Comparison of ENCODE assay signal across 1 cellular context in the genomic region with DNA sequence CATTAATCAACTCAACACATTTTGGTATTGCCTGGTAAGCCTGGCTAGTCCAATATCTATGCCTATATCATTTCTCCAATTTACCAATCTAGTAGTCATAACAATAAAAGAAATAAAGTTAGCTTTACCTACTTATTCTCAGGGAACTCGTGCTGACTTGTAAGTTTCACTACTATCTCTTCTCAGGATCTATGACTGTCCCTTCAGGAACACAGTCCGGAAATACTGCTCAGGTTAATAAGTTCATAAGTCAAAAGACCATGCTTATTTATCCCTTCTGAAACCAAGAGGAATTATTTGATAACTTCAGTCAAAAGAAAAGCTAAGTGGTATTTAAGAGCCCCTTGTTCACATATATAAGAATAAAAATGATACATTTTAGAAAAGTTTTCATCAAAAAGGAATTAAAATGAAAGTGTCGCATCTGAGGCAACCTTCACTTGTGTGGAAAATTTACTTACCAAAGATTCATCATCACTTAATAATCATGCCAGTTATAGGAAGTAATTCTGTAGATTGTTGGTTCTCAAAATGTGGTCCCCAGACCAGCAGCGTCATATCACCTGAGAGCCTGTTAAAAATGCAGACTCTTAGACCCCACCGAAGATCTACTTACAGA.
TF ChIP-seq lines count a peak whose summit lies in the region.

No MANE protein-coding gene starts in this region.

TF ChIP-seq in K562, 482 proteins besides CTCF, POLR2A, EP300 and RAD21 (continued from another document and continues in another):
- TF ChIP-seq, protein P1, sequence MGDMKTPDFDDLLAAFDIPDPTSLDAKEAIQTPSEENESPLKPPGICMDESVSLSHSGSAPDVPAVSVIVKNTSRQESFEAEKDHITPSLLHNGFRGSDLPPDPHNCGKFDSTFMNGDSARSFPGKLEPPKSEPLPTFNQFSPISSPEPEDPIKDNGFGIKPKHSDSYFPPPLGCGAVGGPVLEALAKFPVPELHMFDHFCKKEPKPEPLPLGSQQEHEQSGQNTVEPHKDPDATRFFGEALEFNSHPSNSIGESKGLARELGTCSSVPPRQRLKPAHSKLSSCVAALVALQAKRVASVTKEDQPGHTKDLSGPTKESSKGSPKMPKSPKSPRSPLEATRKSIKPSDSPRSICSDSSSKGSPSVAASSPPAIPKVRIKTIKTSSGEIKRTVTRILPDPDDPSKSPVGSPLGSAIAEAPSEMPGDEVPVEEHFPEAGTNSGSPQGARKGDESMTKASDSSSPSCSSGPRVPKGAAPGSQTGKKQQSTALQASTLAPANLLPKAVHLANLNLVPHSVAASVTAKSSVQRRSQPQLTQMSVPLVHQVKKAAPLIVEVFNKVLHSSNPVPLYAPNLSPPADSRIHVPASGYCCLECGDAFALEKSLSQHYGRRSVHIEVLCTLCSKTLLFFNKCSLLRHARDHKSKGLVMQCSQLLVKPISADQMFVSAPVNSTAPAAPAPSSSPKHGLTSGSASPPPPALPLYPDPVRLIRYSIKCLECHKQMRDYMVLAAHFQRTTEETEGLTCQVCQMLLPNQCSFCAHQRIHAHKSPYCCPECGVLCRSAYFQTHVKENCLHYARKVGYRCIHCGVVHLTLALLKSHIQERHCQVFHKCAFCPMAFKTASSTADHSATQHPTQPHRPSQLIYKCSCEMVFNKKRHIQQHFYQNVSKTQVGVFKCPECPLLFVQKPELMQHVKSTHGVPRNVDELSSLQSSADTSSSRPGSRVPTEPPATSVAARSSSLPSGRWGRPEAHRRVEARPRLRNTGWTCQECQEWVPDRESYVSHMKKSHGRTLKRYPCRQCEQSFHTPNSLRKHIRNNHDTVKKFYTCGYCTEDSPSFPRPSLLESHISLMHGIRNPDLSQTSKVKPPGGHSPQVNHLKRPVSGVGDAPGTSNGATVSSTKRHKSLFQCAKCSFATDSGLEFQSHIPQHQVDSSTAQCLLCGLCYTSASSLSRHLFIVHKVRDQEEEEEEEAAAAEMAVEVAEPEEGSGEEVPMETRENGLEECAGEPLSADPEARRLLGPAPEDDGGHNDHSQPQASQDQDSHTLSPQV (IDR thresholded peaks at IDR 0.05), result peak; percentile 80
- TF ChIP-seq COPS2 (conservative IDR thresholded peaks at IDR 0.05), result no peak
- TF ChIP-seq CAMTA2 (CRISPR knock-in tag; conservative IDR thresholded peaks at IDR 0.05), result no peak
- TF ChIP-seq ZNF780A (CRISPR knock-in tag; IDR thresholded peaks at IDR 0.05), result no peak
- TF ChIP-seq KLF16 (IDR thresholded peaks at IDR 0.05), result no peak
- TF ChIP-seq, protein P2, sequence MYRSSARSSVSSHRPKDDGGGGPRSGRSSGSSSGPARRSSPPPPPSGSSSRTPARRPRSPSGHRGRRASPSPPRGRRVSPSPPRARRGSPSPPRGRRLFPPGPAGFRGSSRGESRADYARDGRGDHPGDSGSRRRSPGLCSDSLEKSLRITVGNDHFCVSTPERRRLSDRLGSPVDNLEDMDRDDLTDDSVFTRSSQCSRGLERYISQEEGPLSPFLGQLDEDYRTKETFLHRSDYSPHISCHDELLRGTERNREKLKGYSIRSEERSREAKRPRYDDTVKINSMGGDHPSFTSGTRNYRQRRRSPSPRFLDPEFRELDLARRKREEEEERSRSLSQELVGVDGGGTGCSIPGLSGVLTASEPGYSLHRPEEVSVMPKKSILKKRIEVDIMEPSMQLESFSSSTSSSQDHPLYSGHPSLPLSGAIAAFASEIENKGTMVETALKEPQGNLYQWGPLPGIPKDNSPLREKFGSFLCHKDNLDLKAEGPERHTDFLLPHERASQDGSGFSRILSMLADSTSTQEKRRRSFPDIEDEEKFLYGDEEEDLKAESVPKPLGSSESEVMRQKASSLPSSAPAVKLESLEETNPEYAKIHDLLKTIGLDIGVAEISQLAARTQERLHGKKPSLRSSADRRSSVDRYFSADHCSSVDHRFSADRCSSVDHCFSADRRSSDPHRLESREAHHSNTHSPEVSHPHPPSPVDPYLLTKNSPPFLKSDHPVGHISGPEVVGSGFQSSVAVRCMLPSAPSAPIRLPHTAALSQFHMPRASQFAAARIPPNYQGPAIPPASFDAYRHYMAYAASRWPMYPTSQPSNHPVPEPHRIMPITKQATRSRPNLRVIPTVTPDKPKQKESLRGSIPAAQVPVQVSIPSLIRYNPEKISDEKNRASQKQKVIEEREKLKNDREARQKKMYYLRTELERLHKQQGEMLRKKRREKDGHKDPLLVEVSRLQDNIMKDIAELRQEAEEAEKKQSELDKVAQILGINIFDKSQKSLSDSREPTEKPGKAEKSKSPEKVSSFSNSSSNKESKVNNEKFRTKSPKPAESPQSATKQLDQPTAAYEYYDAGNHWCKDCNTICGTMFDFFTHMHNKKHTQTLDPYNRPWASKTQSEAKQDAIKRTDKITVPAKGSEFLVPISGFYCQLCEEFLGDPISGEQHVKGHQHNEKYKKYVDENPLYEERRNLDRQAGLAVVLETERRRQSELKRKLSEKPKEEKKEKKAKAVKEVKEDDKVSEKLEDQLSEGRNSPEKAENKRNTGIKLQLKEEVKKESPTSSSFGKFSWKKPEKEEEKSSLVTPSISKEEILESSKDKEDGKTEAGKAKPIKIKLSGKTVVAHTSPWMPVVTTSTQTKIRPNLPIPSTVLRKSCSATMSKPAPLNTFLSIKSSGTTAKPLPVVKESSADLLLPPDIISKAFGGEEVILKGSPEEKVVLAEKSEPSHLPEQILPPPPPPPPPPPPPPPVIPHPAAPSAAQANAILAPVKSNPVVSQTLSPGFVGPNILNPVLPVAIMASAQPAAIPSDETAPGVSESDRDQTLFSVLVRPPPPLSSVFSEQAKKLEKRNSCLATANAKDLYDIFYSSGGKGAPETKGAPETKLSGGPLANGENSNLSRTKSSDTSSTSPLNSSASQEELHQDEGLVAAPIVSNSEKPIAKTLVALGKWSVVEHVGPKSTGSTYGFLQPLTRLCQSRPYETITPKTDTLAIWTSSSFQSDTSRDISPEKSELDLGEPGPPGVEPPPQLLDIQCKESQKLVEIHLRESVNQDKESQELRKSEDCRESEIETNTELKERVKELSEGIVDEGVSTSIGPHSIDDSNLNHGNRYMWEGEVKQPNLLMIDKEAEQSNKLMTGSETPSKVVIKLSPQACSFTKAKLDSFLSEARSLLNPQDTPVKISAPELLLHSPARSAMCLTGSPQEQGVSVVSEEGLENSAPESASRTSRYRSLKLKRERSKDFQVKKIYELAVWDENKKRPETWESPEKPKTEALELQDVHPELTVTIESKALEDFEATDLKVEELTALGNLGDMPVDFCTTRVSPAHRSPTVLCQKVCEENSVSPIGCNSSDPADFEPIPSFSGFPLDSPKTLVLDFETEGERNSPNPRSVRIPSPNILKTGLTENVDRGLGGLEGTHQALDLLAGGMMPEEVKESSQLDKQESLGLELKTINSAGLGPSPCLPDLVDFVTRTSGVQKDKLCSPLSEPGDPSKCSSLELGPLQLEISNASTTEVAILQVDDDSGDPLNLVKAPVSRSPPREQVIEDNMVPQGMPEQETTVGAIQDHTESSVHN (IDR thresholded peaks at IDR 0.05; ENCODE audit: borderline replicate concordance in 1 of 2, low read depth in 1 of 2), result no peak
- no peak for TF ChIP-seq MAZ (CRISPR knock-in tag; conservative IDR thresholded peaks at IDR 0.05 in 1 of 2, IDR thresholded peaks at IDR 0.05 in 1 of 2)
- TF ChIP-seq KLF13 (tag; IDR thresholded peaks at IDR 0.05; ENCODE audit: borderline replicate concordance, low read depth), result no peak
- TF ChIP-seq ZNF140 (CRISPR knock-in tag; IDR thresholded peaks at IDR 0.05), result no peak
- TF ChIP-seq ZNF436 (CRISPR knock-in tag; IDR thresholded peaks at IDR 0.05), result no peak
- TF ChIP-seq, protein P3, sequence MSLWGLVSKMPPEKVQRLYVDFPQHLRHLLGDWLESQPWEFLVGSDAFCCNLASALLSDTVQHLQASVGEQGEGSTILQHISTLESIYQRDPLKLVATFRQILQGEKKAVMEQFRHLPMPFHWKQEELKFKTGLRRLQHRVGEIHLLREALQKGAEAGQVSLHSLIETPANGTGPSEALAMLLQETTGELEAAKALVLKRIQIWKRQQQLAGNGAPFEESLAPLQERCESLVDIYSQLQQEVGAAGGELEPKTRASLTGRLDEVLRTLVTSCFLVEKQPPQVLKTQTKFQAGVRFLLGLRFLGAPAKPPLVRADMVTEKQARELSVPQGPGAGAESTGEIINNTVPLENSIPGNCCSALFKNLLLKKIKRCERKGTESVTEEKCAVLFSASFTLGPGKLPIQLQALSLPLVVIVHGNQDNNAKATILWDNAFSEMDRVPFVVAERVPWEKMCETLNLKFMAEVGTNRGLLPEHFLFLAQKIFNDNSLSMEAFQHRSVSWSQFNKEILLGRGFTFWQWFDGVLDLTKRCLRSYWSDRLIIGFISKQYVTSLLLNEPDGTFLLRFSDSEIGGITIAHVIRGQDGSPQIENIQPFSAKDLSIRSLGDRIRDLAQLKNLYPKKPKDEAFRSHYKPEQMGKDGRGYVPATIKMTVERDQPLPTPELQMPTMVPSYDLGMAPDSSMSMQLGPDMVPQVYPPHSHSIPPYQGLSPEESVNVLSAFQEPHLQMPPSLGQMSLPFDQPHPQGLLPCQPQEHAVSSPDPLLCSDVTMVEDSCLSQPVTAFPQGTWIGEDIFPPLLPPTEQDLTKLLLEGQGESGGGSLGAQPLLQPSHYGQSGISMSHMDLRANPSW (CRISPR knock-in tag; IDR thresholded peaks at IDR 0.05), result no peak
- TF ChIP-seq HNRNPUL1 (IDR thresholded peaks at IDR 0.05; ENCODE audit: low read length), result no peak
- TF ChIP-seq, protein P4, sequence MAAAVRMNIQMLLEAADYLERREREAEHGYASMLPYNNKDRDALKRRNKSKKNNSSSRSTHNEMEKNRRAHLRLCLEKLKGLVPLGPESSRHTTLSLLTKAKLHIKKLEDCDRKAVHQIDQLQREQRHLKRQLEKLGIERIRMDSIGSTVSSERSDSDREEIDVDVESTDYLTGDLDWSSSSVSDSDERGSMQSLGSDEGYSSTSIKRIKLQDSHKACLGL (CRISPR knock-in tag; IDR thresholded peaks at IDR 0.05; ENCODE audit: borderline replicate concordance, poor library complexity, severe bottlenecking), result no peak
- no peak for TF ChIP-seq KDM1A (IDR thresholded peaks at IDR 0.05)
- TF ChIP-seq, protein P5, sequence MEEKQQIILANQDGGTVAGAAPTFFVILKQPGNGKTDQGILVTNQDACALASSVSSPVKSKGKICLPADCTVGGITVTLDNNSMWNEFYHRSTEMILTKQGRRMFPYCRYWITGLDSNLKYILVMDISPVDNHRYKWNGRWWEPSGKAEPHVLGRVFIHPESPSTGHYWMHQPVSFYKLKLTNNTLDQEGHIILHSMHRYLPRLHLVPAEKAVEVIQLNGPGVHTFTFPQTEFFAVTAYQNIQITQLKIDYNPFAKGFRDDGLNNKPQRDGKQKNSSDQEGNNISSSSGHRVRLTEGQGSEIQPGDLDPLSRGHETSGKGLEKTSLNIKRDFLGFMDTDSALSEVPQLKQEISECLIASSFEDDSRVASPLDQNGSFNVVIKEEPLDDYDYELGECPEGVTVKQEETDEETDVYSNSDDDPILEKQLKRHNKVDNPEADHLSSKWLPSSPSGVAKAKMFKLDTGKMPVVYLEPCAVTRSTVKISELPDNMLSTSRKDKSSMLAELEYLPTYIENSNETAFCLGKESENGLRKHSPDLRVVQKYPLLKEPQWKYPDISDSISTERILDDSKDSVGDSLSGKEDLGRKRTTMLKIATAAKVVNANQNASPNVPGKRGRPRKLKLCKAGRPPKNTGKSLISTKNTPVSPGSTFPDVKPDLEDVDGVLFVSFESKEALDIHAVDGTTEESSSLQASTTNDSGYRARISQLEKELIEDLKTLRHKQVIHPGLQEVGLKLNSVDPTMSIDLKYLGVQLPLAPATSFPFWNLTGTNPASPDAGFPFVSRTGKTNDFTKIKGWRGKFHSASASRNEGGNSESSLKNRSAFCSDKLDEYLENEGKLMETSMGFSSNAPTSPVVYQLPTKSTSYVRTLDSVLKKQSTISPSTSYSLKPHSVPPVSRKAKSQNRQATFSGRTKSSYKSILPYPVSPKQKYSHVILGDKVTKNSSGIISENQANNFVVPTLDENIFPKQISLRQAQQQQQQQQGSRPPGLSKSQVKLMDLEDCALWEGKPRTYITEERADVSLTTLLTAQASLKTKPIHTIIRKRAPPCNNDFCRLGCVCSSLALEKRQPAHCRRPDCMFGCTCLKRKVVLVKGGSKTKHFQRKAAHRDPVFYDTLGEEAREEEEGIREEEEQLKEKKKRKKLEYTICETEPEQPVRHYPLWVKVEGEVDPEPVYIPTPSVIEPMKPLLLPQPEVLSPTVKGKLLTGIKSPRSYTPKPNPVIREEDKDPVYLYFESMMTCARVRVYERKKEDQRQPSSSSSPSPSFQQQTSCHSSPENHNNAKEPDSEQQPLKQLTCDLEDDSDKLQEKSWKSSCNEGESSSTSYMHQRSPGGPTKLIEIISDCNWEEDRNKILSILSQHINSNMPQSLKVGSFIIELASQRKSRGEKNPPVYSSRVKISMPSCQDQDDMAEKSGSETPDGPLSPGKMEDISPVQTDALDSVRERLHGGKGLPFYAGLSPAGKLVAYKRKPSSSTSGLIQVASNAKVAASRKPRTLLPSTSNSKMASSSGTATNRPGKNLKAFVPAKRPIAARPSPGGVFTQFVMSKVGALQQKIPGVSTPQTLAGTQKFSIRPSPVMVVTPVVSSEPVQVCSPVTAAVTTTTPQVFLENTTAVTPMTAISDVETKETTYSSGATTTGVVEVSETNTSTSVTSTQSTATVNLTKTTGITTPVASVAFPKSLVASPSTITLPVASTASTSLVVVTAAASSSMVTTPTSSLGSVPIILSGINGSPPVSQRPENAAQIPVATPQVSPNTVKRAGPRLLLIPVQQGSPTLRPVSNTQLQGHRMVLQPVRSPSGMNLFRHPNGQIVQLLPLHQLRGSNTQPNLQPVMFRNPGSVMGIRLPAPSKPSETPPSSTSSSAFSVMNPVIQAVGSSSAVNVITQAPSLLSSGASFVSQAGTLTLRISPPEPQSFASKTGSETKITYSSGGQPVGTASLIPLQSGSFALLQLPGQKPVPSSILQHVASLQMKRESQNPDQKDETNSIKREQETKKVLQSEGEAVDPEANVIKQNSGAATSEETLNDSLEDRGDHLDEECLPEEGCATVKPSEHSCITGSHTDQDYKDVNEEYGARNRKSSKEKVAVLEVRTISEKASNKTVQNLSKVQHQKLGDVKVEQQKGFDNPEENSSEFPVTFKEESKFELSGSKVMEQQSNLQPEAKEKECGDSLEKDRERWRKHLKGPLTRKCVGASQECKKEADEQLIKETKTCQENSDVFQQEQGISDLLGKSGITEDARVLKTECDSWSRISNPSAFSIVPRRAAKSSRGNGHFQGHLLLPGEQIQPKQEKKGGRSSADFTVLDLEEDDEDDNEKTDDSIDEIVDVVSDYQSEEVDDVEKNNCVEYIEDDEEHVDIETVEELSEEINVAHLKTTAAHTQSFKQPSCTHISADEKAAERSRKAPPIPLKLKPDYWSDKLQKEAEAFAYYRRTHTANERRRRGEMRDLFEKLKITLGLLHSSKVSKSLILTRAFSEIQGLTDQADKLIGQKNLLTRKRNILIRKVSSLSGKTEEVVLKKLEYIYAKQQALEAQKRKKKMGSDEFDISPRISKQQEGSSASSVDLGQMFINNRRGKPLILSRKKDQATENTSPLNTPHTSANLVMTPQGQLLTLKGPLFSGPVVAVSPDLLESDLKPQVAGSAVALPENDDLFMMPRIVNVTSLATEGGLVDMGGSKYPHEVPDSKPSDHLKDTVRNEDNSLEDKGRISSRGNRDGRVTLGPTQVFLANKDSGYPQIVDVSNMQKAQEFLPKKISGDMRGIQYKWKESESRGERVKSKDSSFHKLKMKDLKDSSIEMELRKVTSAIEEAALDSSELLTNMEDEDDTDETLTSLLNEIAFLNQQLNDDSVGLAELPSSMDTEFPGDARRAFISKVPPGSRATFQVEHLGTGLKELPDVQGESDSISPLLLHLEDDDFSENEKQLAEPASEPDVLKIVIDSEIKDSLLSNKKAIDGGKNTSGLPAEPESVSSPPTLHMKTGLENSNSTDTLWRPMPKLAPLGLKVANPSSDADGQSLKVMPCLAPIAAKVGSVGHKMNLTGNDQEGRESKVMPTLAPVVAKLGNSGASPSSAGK (IDR thresholded peaks at IDR 0.05), result peak; percentile 48
